ENCODE assay signal across 13 cellular contexts in the genomic region with DNA sequence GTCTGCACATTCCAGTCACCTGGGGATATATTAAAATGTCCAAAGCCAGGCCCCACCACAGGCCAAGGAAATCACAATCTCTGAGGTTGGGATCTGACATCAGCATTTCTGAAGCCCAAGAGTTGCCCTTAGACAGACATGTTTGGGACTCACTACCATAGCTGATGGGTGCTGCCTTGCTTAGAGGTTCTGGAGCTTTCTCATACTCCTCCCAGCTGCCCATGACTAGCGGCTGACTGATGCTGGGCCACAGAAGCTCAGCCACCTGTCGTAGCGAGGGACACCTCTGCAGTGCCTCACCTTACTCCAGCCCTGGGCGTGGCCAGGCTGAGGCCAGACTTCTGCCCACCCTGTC. TPM values are rescaled to one million over a fixed set of nuclear protein-coding genes. Genes with fewer than 3 reads are reported as not detected.
A peak's percentile ranks its signal among the peaks of the same experiment; 100 is the strongest.
DNase-seq lines count a peak whose midpoint lies in the region; ATAC-seq and TF ChIP-seq lines count a peak whose summit lies in the region.
"Had no signal": no experiment of that assay in that cellular context is flagged by ENCODE, and none has a peak within 500 bp of the region (broad histone marks: within the 10 kb centered on the region; RNA-seq: fewer than 3 reads in every experiment).

No MANE protein-coding gene starts in this region.

- H3K27ac Mint-ChIP-seq in activated naive CD8-positive, alpha-beta T cell treated with anti-CD3 and anti-CD28 coated beads, Interleukin-2, amount 10 ng/mL, durations not matched to agents 7 days and 5 days, result peak overlapping the region; percentile 52
- no peak overlapping the region for H3K27ac Mint-ChIP-seq in activated naive CD8-positive, alpha-beta T cell treated with anti-CD3 and anti-CD28 coated beads, Interleukin-2, amount 50 U/mL, for 24 hours
- peak overlapping the region in 2 of 3 donors; percentile 1 to 37 for H3K27ac Mint-ChIP-seq in CD4-positive, CD25-positive, alpha-beta regulatory T cell
- H3K27ac Mint-ChIP-seq in type B pancreatic cell (peak overlapping the region; percentile 77), immature natural killer cell (peak overlapping the region in 1 of 6 donors; percentile 29)

- H3K9me3 ChIP-seq in CD4-positive, CD25-positive, alpha-beta regulatory T cell (ENCODE audit: control insufficient read depth in 2 of 2, low read length in 2 of 2), result no peaks in the 10 kb centered on the region
- H3K9me3 ChIP-seq: BE2C had no signal

- H3K36me3 Mint-ChIP-seq in activated naive CD8-positive, alpha-beta T cell treated with anti-CD3 and anti-CD28 coated beads, Interleukin-2, amount 10 ng/mL, durations not matched to agents 7 days and 5 days, result peaks cover 16% of the 10 kb centered on the region
- H3K36me3 Mint-ChIP-seq in activated naive CD8-positive, alpha-beta T cell treated with anti-CD3 and anti-CD28 coated beads, Interleukin-2, amount 50 U/mL, for 24 hours (ENCODE audit: low read depth), result no peaks in the 10 kb centered on the region
- H3K36me3 Mint-ChIP-seq in CD4-positive, CD25-positive, alpha-beta regulatory T cell, result no peaks in the 10 kb centered on the region
- H3K36me3 Mint-ChIP-seq in type B pancreatic cell (no peaks in the 10 kb centered on the region), immature natural killer cell (no peaks in the 10 kb centered on the region)

- H3K27me3 Mint-ChIP-seq in activated naive CD8-positive, alpha-beta T cell treated with anti-CD3 and anti-CD28 coated beads, Interleukin-2, amount 10 ng/mL, durations not matched to agents 7 days and 5 days, result peaks cover 2% of the 10 kb centered on the region
- peaks cover 11% of the 10 kb centered on the region for H3K27me3 Mint-ChIP-seq in activated naive CD8-positive, alpha-beta T cell treated with anti-CD3 and anti-CD28 coated beads, Interleukin-2, amount 50 U/mL, for 24 hours
- H3K27me3 Mint-ChIP-seq in CD4-positive, CD25-positive, alpha-beta regulatory T cell, result no peaks in the 10 kb centered on the region
- no peaks in the 10 kb centered on the region for H3K27me3 Mint-ChIP-seq in type B pancreatic cell
- H3K27me3 Mint-ChIP-seq in immature natural killer cell (ENCODE audit: low read depth in 3 of 3), result peaks cover 1 to 2% (median 1%) of the 10 kb centered on the region in 3 donors

- DNase-seq in activated naive CD8-positive, alpha-beta T cell treated with anti-CD3 and anti-CD28 coated beads, Interleukin-2, amount 10 ng/mL, durations not matched to agents 7 days and 5 days, result no peak
- no peak for DNase-seq in activated naive CD8-positive, alpha-beta T cell treated with anti-CD3 and anti-CD28 coated beads, Interleukin-2, amount 50 U/mL, for 24 hours
- DNase-seq in CD4-positive, CD25-positive, alpha-beta regulatory T cell, result no peak
- peak; percentile 9 for DNase-seq in ecto neural progenitor cell (ENCODE audit: low spot score)
- peak; percentile 43 for DNase-seq in type B pancreatic cell (ENCODE audit: extremely low spot score, unreplicated experiment)
- DNase-seq in immature natural killer cell, result no peak
- DNase-seq: BE2C, H7, IMR-90 had no signal

- POLR2A ChIA-PET in activated naive CD8-positive, alpha-beta T cell treated with anti-CD3 and anti-CD28 coated beads, Interleukin-2, amount 10 ng/mL, durations not matched to agents 7 days and 5 days (lab: Charles Lee), result interaction anchor here (0.9 kb wide), 1 partner anchor 19 kb away, joined by 3 read pairs; no protein-coding TSS in a partner anchor

- no peak overlapping the region for H3K27ac ChIP-seq in CD4-positive, CD25-positive, alpha-beta regulatory T cell (ENCODE audit: insufficient read depth, low read length, poor library complexity, severe bottlenecking)

- H3K4me3 ChIP-seq in CD4-positive, CD25-positive, alpha-beta regulatory T cell (ENCODE audit: low read depth, low read length), result no peak overlapping the region
- H3K4me3 ChIP-seq: GM12878, GM23338 had no signal

- H3K4me1 Mint-ChIP-seq in activated naive CD8-positive, alpha-beta T cell treated with anti-CD3 and anti-CD28 coated beads, Interleukin-2, amount 10 ng/mL, durations not matched to agents 7 days and 5 days, result peaks cover 49% of the 10 kb centered on the region
- peaks cover 24% of the 10 kb centered on the region for H3K4me1 Mint-ChIP-seq in activated naive CD8-positive, alpha-beta T cell treated with anti-CD3 and anti-CD28 coated beads, Interleukin-2, amount 50 U/mL, for 24 hours
- H3K4me1 Mint-ChIP-seq in CD4-positive, CD25-positive, alpha-beta regulatory T cell, result peaks cover 5 to 18% (median 11%) of the 10 kb centered on the region in 4 donors
- H3K4me1 Mint-ChIP-seq in type B pancreatic cell (ENCODE audit: unreplicated experiment) (peaks cover 9% of the 10 kb centered on the region), immature natural killer cell (peaks cover 6 to 13% of the 10 kb centered on the region in 2 donors)

- ATAC-seq in activated naive CD8-positive, alpha-beta T cell treated with anti-CD3 and anti-CD28 coated beads, Interleukin-2, amount 10 ng/mL, durations not matched to agents 7 days and 5 days (ENCODE audit: low read depth), result no peak
- ATAC-seq in activated naive CD8-positive, alpha-beta T cell treated with anti-CD3 and anti-CD28 coated beads, Interleukin-2, amount 50 U/mL, for 24 hours, result no peak
- no peak for ATAC-seq in CD4-positive, CD25-positive, alpha-beta regulatory T cell (ENCODE audit: low read depth in 2 of 2)
- ATAC-seq in GM19467 (IDR thresholded peaks at IDR 0.05; ENCODE audit: unreplicated experiment), result no peak
- ATAC-seq: GM12878, GM23338 had no signal

- no peaks in the 10 kb centered on the region for H3K4me1 ChIP-seq in CD4-positive, CD25-positive, alpha-beta regulatory T cell (ENCODE audit: control insufficient read depth, insufficient read depth, low read length, poor library complexity, severe bottlenecking)
- H3K4me1 ChIP-seq: BE2C had no signal

- H3K36me3 ChIP-seq in CD4-positive, CD25-positive, alpha-beta regulatory T cell (ENCODE audit: control insufficient read depth, insufficient read depth, low read length), result no peaks in the 10 kb centered on the region
- H3K36me3 ChIP-seq: BE2C had no signal

- TF ChIP-seq CTCF in type B pancreatic cell (conservative IDR thresholded peaks at IDR 0.05), result no peak

- H3K27me3 ChIP-seq in CD4-positive, CD25-positive, alpha-beta regulatory T cell (ENCODE audit: control insufficient read depth, insufficient read depth, low read length), result no peaks in the 10 kb centered on the region
- H3K27me3 ChIP-seq: BE2C had no signal

- H3K4me3 Mint-ChIP-seq in activated naive CD8-positive, alpha-beta T cell treated with anti-CD3 and anti-CD28 coated beads, Interleukin-2, amount 10 ng/mL, durations not matched to agents 7 days and 5 days, result no peak overlapping the region
- no peak overlapping the region for H3K4me3 Mint-ChIP-seq in activated naive CD8-positive, alpha-beta T cell treated with anti-CD3 and anti-CD28 coated beads, Interleukin-2, amount 50 U/mL, for 24 hours
- H3K4me3 Mint-ChIP-seq in CD4-positive, CD25-positive, alpha-beta regulatory T cell, result no peak overlapping the region
- peak overlapping the region; percentile 9 for H3K4me3 Mint-ChIP-seq in type B pancreatic cell
- H3K4me3 Mint-ChIP-seq in immature natural killer cell, result no peak overlapping the region
- H3K4me3 Mint-ChIP-seq: GM23338 had no signal

- H3K9me3 Mint-ChIP-seq in activated naive CD8-positive, alpha-beta T cell treated with anti-CD3 and anti-CD28 coated beads, Interleukin-2, amount 10 ng/mL, durations not matched to agents 7 days and 5 days, result no peaks in the 10 kb centered on the region
- H3K9me3 Mint-ChIP-seq in activated naive CD8-positive, alpha-beta T cell treated with anti-CD3 and anti-CD28 coated beads, Interleukin-2, amount 50 U/mL, for 24 hours, result no peaks in the 10 kb centered on the region
- no peaks in the 10 kb centered on the region for H3K9me3 Mint-ChIP-seq in CD4-positive, CD25-positive, alpha-beta regulatory T cell
- H3K9me3 Mint-ChIP-seq in type B pancreatic cell (no peaks in the 10 kb centered on the region), immature natural killer cell (no peaks in the 10 kb centered on the region)
- H3K9me3 Mint-ChIP-seq: GM23338 had no signal

RNA-seq across cellular contexts. Expression of a gene that starts 58.8 kb away (rescaled TPM):
- not detected for total RNA-seq in activated naive CD8-positive, alpha-beta T cell treated with anti-CD3 and anti-CD28 coated beads, Interleukin-2, amount 10 ng/mL, durations not matched to agents 7 days and 5 days
- total RNA-seq in CD4-positive, CD25-positive, alpha-beta regulatory T cell, result not detected
- not detected for polyA plus RNA-seq in CD4-positive, CD25-positive, alpha-beta regulatory T cell
- 3.6 and 13.9 TPM in 2 replicates for total RNA-seq in type B pancreatic cell (ENCODE audit: low replicate concordance)
- under 1 TPM in 2 of 3 donors, not detected in 1; 0.04 to 0.26 TPM for polyA plus RNA-seq in immature natural killer cell
- total RNA-seq: Daoy, GM23338, H7, IMR-90 had no signal
- polyA plus RNA-seq: GM23338, IMR-90 had no signal

Comparison
In these comparisons a context has a peak if more than half of its experiments do, and no peak if none do; other contexts are left out.
1. DNase-seq: peak in ecto neural progenitor cell (single experiment) and type B pancreatic cell (single experiment); none in activated naive CD8-positive, alpha-beta T cell treated with anti-CD3 and anti-CD28 coated beads, Interleukin-2, amount 10 ng/mL, durations not matched to agents 7 days and 5 days (single experiment), activated naive CD8-positive, alpha-beta T cell treated with anti-CD3 and anti-CD28 coated beads, Interleukin-2, amount 50 U/mL, for 24 hours (single experiment), CD4-positive, CD25-positive, alpha-beta regulatory T cell (0 of 3) and immature natural killer cell (0 of 3).